Comparison of ENCODE assay signal across 14 cellular contexts in genomic region chr12:27571463-27571862, GRCh38. TPM values are rescaled to one million over a fixed set of nuclear protein-coding genes. Genes with fewer than 3 reads are reported as not detected.
A peak's percentile ranks its signal among the peaks of the same experiment; 100 is the strongest.
DNase-seq lines count a peak whose midpoint lies in the region; ATAC-seq lines count a peak whose summit lies in the region.
"Had no signal": no experiment of that assay in that cellular context is flagged by ENCODE, and none has a peak within 500 bp of the region (broad histone marks: within the 10 kb centered on the region; RNA-seq: fewer than 3 reads in every experiment).

No MANE protein-coding gene starts in this region.

- peaks cover 0 to 11% of the 10 kb centered on the region in 2 experiments for H3K36me3 ChIP-seq in mesenchymal stem cell (ENCODE audit: control insufficient read depth in 1 of 2, insufficient read depth in 2 of 2, low read depth in 1 of 2, low read length in 2 of 2)

- H2BK12ac ChIP-seq in mesenchymal stem cell (ENCODE audit: low read length in 2 of 2): no peak overlapping the region

- H3K27ac ChIP-seq in mesenchymal stem cell (ENCODE audit: low read length, poor library complexity, severe bottlenecking): peak overlapping the region; percentile 49

- H2AFZ ChIP-seq in mesenchymal stem cell (ENCODE audit: low read depth, low read length): no peak overlapping the region

- ATAC-seq in HG03469 (IDR thresholded peaks at IDR 0.05; ENCODE audit: unreplicated experiment): no peak
- ATAC-seq: GM12878 had no signal

- no peak overlapping the region for H4K8ac ChIP-seq in mesenchymal stem cell (ENCODE audit: low read length)

- no peaks in the 10 kb centered on the region for H3K9me3 ChIP-seq in mesenchymal stem cell (ENCODE audit: control insufficient read depth, low read length)

- no peak overlapping the region for H2BK120ac ChIP-seq in mesenchymal stem cell (ENCODE audit: low read depth, low read length)

- no peaks in the 10 kb centered on the region for H3K27me3 ChIP-seq in mesenchymal stem cell (ENCODE audit: control insufficient read depth in 1 of 2, insufficient read depth in 1 of 2, low read length in 2 of 2)

- no peak overlapping the region for H2AK5ac ChIP-seq in mesenchymal stem cell (ENCODE audit: low read length, severe bottlenecking)

- H3K79me1 ChIP-seq in mesenchymal stem cell (replicated peaks; ENCODE audit: low read length, poor library complexity, severe bottlenecking): peaks cover 6% of the 10 kb centered on the region

- DNase-seq in Daoy (ENCODE audit: low read depth) (peak; percentile 87), LHCN-M2 (ENCODE audit: low read depth) (peak; percentile 91), dermis microvascular lymphatic vessel endothelial cell (ENCODE audit: low read depth in 2 of 2) (peak; percentile 80 to 81), mesenchymal stem cell (peak; percentile 68), NCI-H446 treated with DMSO at 0.1 percent for 48 hours (lab: John Stamatoyannopoulos, UW) (no peak), activated T-cell treated with anti-CD3 and anti-CD28 coated beads for 4 hours (no peak), NCI-H524 treated with DMSO at 0.1 percent for 48 hours (lab: John Stamatoyannopoulos, UW) (no peak)
- DNase-seq: activated CD4-positive, CD25-positive, alpha-beta regulatory T cell treated with anti-CD3 and anti-CD28 coated beads, Interleukin-2, amount 50 U/mL, for 72 hours; COR-L47; NCI-H1092; NCI-H526 had no signal

- no peak overlapping the region for H3K18ac ChIP-seq in mesenchymal stem cell (ENCODE audit: low read depth in 1 of 2, low read length in 2 of 2)

- H2BK5ac ChIP-seq in mesenchymal stem cell (ENCODE audit: low read depth, low read length, poor library complexity, severe bottlenecking): no peak overlapping the region

- H4K91ac ChIP-seq in mesenchymal stem cell (ENCODE audit: low read length): no peak overlapping the region

- H3K4me1 ChIP-seq in mesenchymal stem cell (ENCODE audit: control insufficient read depth, insufficient read depth, low read depth, low read length): peaks cover 3% of the 10 kb centered on the region

- no CpG with 5 or more reads among the region's 1 CpG for WGBS in mesenchymal stem cell

- no peak overlapping the region for H3K4me3 ChIP-seq in mesenchymal stem cell (ENCODE audit: insufficient read depth in 1 of 2, low read depth in 1 of 2, low read length in 2 of 2)
- H3K4me3 ChIP-seq: GM12878, skin epidermis had no signal

- no peak overlapping the region for H3K23ac ChIP-seq in mesenchymal stem cell (ENCODE audit: low read length in 2 of 2)

- no peak overlapping the region for H2BK15ac ChIP-seq in mesenchymal stem cell (ENCODE audit: low read depth, poor library complexity, severe bottlenecking)

- no peak overlapping the region for H3K14ac ChIP-seq in mesenchymal stem cell (ENCODE audit: low read length in 2 of 2)

- no peak overlapping the region for H3K4me2 ChIP-seq in mesenchymal stem cell (ENCODE audit: low read length, poor library complexity, severe bottlenecking)

- no peak overlapping the region for H3K4ac ChIP-seq in mesenchymal stem cell (ENCODE audit: low read depth in 1 of 2, low read length in 2 of 2)

- peak overlapping the region; percentile 84 for H3K9ac ChIP-seq in mesenchymal stem cell (ENCODE audit: low read length)

RNA-seq across cellular contexts. Expression of gene PPFIBP1, which starts 47.5 kb away (rescaled TPM):
- 77.7 and 96.9 TPM in 2 replicates for total RNA-seq in Daoy (2014; rRNA removed; shearing (Covaris generic))
- total RNA-seq in LHCN-M2 (2014; rRNA removed) (102 and 121 TPM in 2 replicates), dermis microvascular lymphatic vessel endothelial cell (439 and 732 TPM in 2 replicates)
- 49.8 TPM for polyA plus RNA-seq in LHCN-M2 (2012)
- polyA plus RNA-seq in mesenchymal stem cell (2013, experiment 1 of 2): 47.8 TPM
- polyA plus RNA-seq in mesenchymal stem cell (2013, experiment 2 of 2): 46.7 TPM

Comparison
In these comparisons a context has a peak if more than half of its experiments do, and no peak if none do; other contexts are left out.
1. DNase-seq: peak in Daoy (single experiment), LHCN-M2 (single experiment), dermis microvascular lymphatic vessel endothelial cell (2 of 2) and mesenchymal stem cell (single experiment); none in NCI-H446 treated with DMSO at 0.1 percent for 48 hours (single experiment), activated T-cell treated with anti-CD3 and anti-CD28 coated beads for 4 hours (single experiment) and NCI-H524 treated with DMSO at 0.1 percent for 48 hours (single experiment).